ENCODE assay signal across 11 cellular contexts in genomic region chr3:183844606-183845005, GRCh38. TPM values are rescaled to one million over a fixed set of nuclear protein-coding genes. Genes with fewer than 3 reads are reported as not detected.
DNase-seq lines count a peak whose midpoint lies in the region; ATAC-seq and TF ChIP-seq lines count a peak whose summit lies in the region.
"Had no signal": no experiment of that assay in that cellular context is flagged by ENCODE, and none has a peak within 500 bp of the region (broad histone marks: within the 10 kb centered on the region; RNA-seq: fewer than 3 reads in every experiment).

No MANE protein-coding gene starts in this region.

- H3K27ac ChIP-seq in RWPE1 (no peak overlapping the region), epithelial cell of prostate (peak overlapping the region; percentile 68), upper lobe of right lung (no peak overlapping the region)
- H3K27ac ChIP-seq: right atrium auricular region had no signal

- CTCF ChIA-PET in RWPE1 (lab: Yijun Ruan, JAX): no interaction called here

- no peak for ATAC-seq in HG02973 (IDR thresholded peaks at IDR 0.05; ENCODE audit: unreplicated experiment)
- ATAC-seq in HG02852 (IDR thresholded peaks at IDR 0.05; ENCODE audit: unreplicated experiment): no peak
- no peak for ATAC-seq in upper lobe of right lung
- ATAC-seq: left lobe of liver had no signal

- DNase-seq in SIG-M5 treated with dmso at 0.1 percent for 504 hours (lab: John Stamatoyannopoulos, UW; ENCODE audit: unreplicated experiment) (peak; percentile 29), SIG-M5 (lab: John Stamatoyannopoulos, UW) (no peak), RWPE1 (ENCODE audit: low spot score) (peak; percentile 86), epithelial cell of prostate (ENCODE audit: low read depth, low spot score) (peak; percentile 60), retinal pigment epithelial cell (ENCODE audit: low read depth) (peak; percentile 48), upper lobe of right lung (no peak)
- DNase-seq: NCI-H524 treated with DMSO at 0.1 percent for 48 hours had no signal

- no peak overlapping the region for H3K4me3 ChIP-seq in retinal pigment epithelial cell (ENCODE audit: low read length)
- no peak overlapping the region for H3K4me3 ChIP-seq in upper lobe of right lung
- H3K4me3 ChIP-seq: right atrium auricular region had no signal

- TF ChIP-seq CTCF in RWPE1 (conservative IDR thresholded peaks at IDR 0.05; ENCODE audit: low read depth) (no peak), retinal pigment epithelial cell (conservative IDR thresholded peaks at IDR 0.05; ENCODE audit: low read depth, low read length) (no peak), upper lobe of right lung (IDR thresholded peaks at IDR 0.05) (no peak)

- H3K9me3 ChIP-seq in upper lobe of right lung: no peaks in the 10 kb centered on the region
- H3K9me3 ChIP-seq: right atrium auricular region had no signal

- peaks cover 90% of the 10 kb centered on the region for H3K36me3 ChIP-seq in upper lobe of right lung

- intact Hi-C loops in upper lobe of right lung (cut with DNase I): no loop called here

- H3K4me1 ChIP-seq in upper lobe of right lung: no peaks in the 10 kb centered on the region
- H3K4me1 ChIP-seq: right atrium auricular region had no signal

- POLR2A ChIA-PET in RWPE1 (lab: Yijun Ruan, JAX; ENCODE audit: low non-redundant PET): no interaction called here

- no peaks in the 10 kb centered on the region for H3K27me3 ChIP-seq in upper lobe of right lung
- H3K27me3 ChIP-seq: right atrium auricular region had no signal

RNA-seq across cellular contexts. Expression of gene MAP6D1, which starts 19.2 kb away (rescaled TPM):
- total RNA-seq in upper lobe of right lung: 1.2 TPM

RNA-seq across cellular contexts. Expression of gene PARL, which starts 40.1 kb away (rescaled TPM):
- total RNA-seq in upper lobe of right lung: 44.8 TPM

Comparison
In these comparisons a context has a peak if more than half of its experiments do, and no peak if none do; other contexts are left out.
1. DNase-seq: peak in SIG-M5 treated with dmso at 0.1 percent for 504 hours (single experiment), RWPE1 (single experiment), epithelial cell of prostate (single experiment) and retinal pigment epithelial cell (single experiment); none in SIG-M5 (single experiment) and upper lobe of right lung (single experiment).